19 cellular contexts compared by ENCODE assay signal in genomic region chr19:42022616-42023015, GRCh38. TPM values are rescaled to one million over a fixed set of nuclear protein-coding genes. Genes with fewer than 3 reads are reported as not detected.
DNase-seq lines count a peak whose midpoint lies in the region; ATAC-seq and TF ChIP-seq lines count a peak whose summit lies in the region.
"Had no signal": no experiment of that assay in that cellular context is flagged by ENCODE, and none has a peak within 500 bp of the region (broad histone marks: within the 10 kb centered on the region; RNA-seq: fewer than 3 reads in every experiment).

No MANE protein-coding gene starts in this region.

- H3K27me3 ChIP-seq in BLaER1 (no peaks in the 10 kb centered on the region), NT2/D1 (ENCODE audit: insufficient read depth, insufficient read length) (no peaks in the 10 kb centered on the region)
- H3K27me3 ChIP-seq: BE2C; BLaER1 treated with 17β-estradiol and CSF1 and Interleukin-3, amounts not matched to agents 10 nM and 100 nM had no signal

- intact Hi-C loops in OCI-LY7 (cut with micrococcal nuclease; ENCODE audit: unreplicated experiment) (no loop called here), posterior vena cava (cut with DNase I) (no loop called here)

- peaks cover 4% of the 10 kb centered on the region for H3K9me3 Mint-ChIP-seq in chondrocyte (ENCODE audit: low read depth)
- no peaks in the 10 kb centered on the region for H3K9me3 Mint-ChIP-seq in glutamatergic neuron (ENCODE audit: unreplicated experiment)
- H3K9me3 Mint-ChIP-seq in stimulated activated naive CD8-positive, alpha-beta T cell treated with anti-CD3 and anti-CD28 coated beads, Interleukin-15, amount 100 ng/mL, for 72 hours = no peaks in the 10 kb centered on the region
- H3K9me3 Mint-ChIP-seq: CD4-positive, alpha-beta T cell; CD8-positive, alpha-beta T cell had no signal

- H3K4me2 ChIP-seq in BLaER1 (peak overlapping the region; percentile 42), OCI-LY7 (ENCODE audit: low read length) (no peak overlapping the region)

- H3K4me1 ChIP-seq in BLaER1 (peaks cover 38% of the 10 kb centered on the region), NT2/D1 (ENCODE audit: insufficient read depth, insufficient read length) (peaks cover 2% of the 10 kb centered on the region), OCI-LY7 (ENCODE audit: insufficient read depth, low read length, poor library complexity, severe bottlenecking) (no peaks in the 10 kb centered on the region)
- H3K4me1 ChIP-seq: BE2C, Caco-2 had no signal

- POLR2A ChIA-PET in OCI-LY7 (lab: Charles Lee) = no interaction called here

- H3K27me3 Mint-ChIP-seq in chondrocyte (ENCODE audit: low read depth) (peaks cover 9% of the 10 kb centered on the region), glutamatergic neuron (ENCODE audit: unreplicated experiment) (peaks cover 9% of the 10 kb centered on the region)
- peaks cover 21% of the 10 kb centered on the region for H3K27me3 Mint-ChIP-seq in stimulated activated naive CD8-positive, alpha-beta T cell treated with anti-CD3 and anti-CD28 coated beads, Interleukin-15, amount 100 ng/mL, for 72 hours

- no peak for ATAC-seq in stimulated activated naive CD8-positive, alpha-beta T cell treated with anti-CD3 and anti-CD28 coated beads, Interleukin-15, amount 100 ng/mL, for 72 hours
- ATAC-seq: CD8-positive, alpha-beta T cell had no signal

- TF ChIP-seq CTCF in chondrocyte (IDR thresholded peaks at IDR 0.05) (no peak), glutamatergic neuron (IDR thresholded peaks at IDR 0.05; ENCODE audit: partially characterized antibody, unreplicated experiment) (no peak), OCI-LY7 (conservative IDR thresholded peaks at IDR 0.05; ENCODE audit: low read length) (no peak)

- H3K4me1 Mint-ChIP-seq in chondrocyte (ENCODE audit: low read depth) (peaks cover 30% of the 10 kb centered on the region), glutamatergic neuron (ENCODE audit: low read depth, unreplicated experiment) (peaks cover 10% of the 10 kb centered on the region)
- H3K4me1 Mint-ChIP-seq in stimulated activated naive CD8-positive, alpha-beta T cell treated with anti-CD3 and anti-CD28 coated beads, Interleukin-15, amount 100 ng/mL, for 72 hours = peaks cover 13% of the 10 kb centered on the region

- no peak overlapping the region for H3K4me3 ChIP-seq in BLaER1
- no peak overlapping the region for H3K4me3 ChIP-seq in NT2/D1 (ENCODE audit: insufficient read length, low read depth)
- H3K4me3 ChIP-seq in OCI-LY7 (ENCODE audit: low read depth, low read length, poor library complexity, severe bottlenecking) = no peak overlapping the region
- H3K4me3 ChIP-seq: BLaER1 treated with 17β-estradiol and CSF1 and Interleukin-3, amounts not matched to agents 10 nM and 100 nM had no signal

- H3K9me2 ChIP-seq in OCI-LY7 (ENCODE audit: insufficient read depth, low read length) = no peaks in the 10 kb centered on the region

- H4K20me1 ChIP-seq in BLaER1 (peaks cover 31% of the 10 kb centered on the region), OCI-LY7 (ENCODE audit: insufficient read depth, low read length) (no peaks in the 10 kb centered on the region)

- BruUV-seq in OCI-LY7 (replicated peaks; lab: Mats Ljungman, UMichigan) = no TSS peak

- H3K27ac Mint-ChIP-seq in chondrocyte (ENCODE audit: unreplicated experiment) (peak overlapping the region; percentile 51), glutamatergic neuron (ENCODE audit: unreplicated experiment) (peak overlapping the region; percentile 16)
- peak overlapping the region in 1 of 2 donors; percentile 58 for H3K27ac Mint-ChIP-seq in stimulated activated naive CD8-positive, alpha-beta T cell treated with anti-CD3 and anti-CD28 coated beads, Interleukin-15, amount 100 ng/mL, for 72 hours
- H3K27ac Mint-ChIP-seq: CD4-positive, alpha-beta T cell; CD8-positive, alpha-beta T cell had no signal

- H3K9me3 ChIP-seq in BLaER1 = no peaks in the 10 kb centered on the region
- H3K9me3 ChIP-seq in NT2/D1 (ENCODE audit: insufficient read depth, low read length) = no peaks in the 10 kb centered on the region
- no peaks in the 10 kb centered on the region for H3K9me3 ChIP-seq in OCI-LY7 (ENCODE audit: low read length)
- H3K9me3 ChIP-seq: BE2C; BLaER1 treated with 17β-estradiol and CSF1 and Interleukin-3, amounts not matched to agents 10 nM and 100 nM; Caco-2 had no signal

- H3K79me2 ChIP-seq in OCI-LY7 (ENCODE audit: insufficient read depth, low read depth, low read length) = no peaks in the 10 kb centered on the region

- no peak overlapping the region for H3K27ac ChIP-seq in BLaER1
- H3K27ac ChIP-seq in OCI-LY7 (ENCODE audit: low read depth, low read length, poor library complexity, severe bottlenecking) = no peak overlapping the region
- H3K27ac ChIP-seq: C4-2B had no signal

- no peak overlapping the region for H2AFZ ChIP-seq in OCI-LY7 (ENCODE audit: low read length)

- no peaks in the 10 kb centered on the region for H3K36me3 Mint-ChIP-seq in chondrocyte (ENCODE audit: low read depth)
- H3K36me3 Mint-ChIP-seq in glutamatergic neuron (ENCODE audit: unreplicated experiment) = peaks cover 12% of the 10 kb centered on the region
- H3K36me3 Mint-ChIP-seq: CD8-positive, alpha-beta T cell had no signal

- no peak overlapping the region for H3K9ac ChIP-seq in BLaER1
- peak overlapping the region; percentile 32 for H3K9ac ChIP-seq in NT2/D1 (ENCODE audit: insufficient read length, low read depth)

- no peak overlapping the region for H3K4me3 Mint-ChIP-seq in chondrocyte (ENCODE audit: unreplicated experiment)
- H3K4me3 Mint-ChIP-seq in glutamatergic neuron (ENCODE audit: unreplicated experiment) = no peak overlapping the region
- H3K4me3 Mint-ChIP-seq in stimulated activated naive CD8-positive, alpha-beta T cell treated with anti-CD3 and anti-CD28 coated beads, Interleukin-15, amount 100 ng/mL, for 72 hours = no peak overlapping the region
- H3K4me3 Mint-ChIP-seq: CD4-positive, alpha-beta T cell; CD8-positive, alpha-beta T cell had no signal

- CTCF ChIA-PET in OCI-LY7 (lab: Charles Lee; ENCODE audit: unreplicated experiment) = no interaction called here

- H3K36me3 ChIP-seq in BLaER1 = peaks cover 94% of the 10 kb centered on the region
- H3K36me3 ChIP-seq in NT2/D1 (ENCODE audit: insufficient read depth, insufficient read length, low read length) = no peaks in the 10 kb centered on the region
- H3K36me3 ChIP-seq in OCI-LY7 (ENCODE audit: insufficient read depth, low read length) = no peaks in the 10 kb centered on the region
- H3K36me3 ChIP-seq: BE2C had no signal

- DNase-seq in NT2/D1 (ENCODE audit: low read depth, low spot score) (no peak), chondrocyte (ENCODE audit: low spot score) (no peak), glutamatergic neuron (no peak), OCI-LY7 (ENCODE audit: low spot score) (no peak), posterior vena cava (ENCODE audit: low spot score) (no peak), SIG-M5 treated with dmso at 0.1 percent for 504 hours (lab: John Stamatoyannopoulos, UW; ENCODE audit: unreplicated experiment) (no peak)
- DNase-seq in stimulated activated naive CD8-positive, alpha-beta T cell treated with anti-CD3 and anti-CD28 coated beads, Interleukin-15, amount 100 ng/mL, for 72 hours = no peak
- DNase-seq: 8988T; ACHN; BE2C; Caco-2; Calu3; CD4-positive, alpha-beta T cell; CD8-positive, alpha-beta T cell; DMS79 treated with DMSO at 0.1 percent for 48 hours; GF-D8 had no signal

RNA-seq across cellular contexts. Expression of gene ATP1A3, which starts 28.6 kb away (rescaled TPM):
- total RNA-seq in chondrocyte (0.10 to 0.85 TPM (median 0.64 TPM) in 3 replicates), glutamatergic neuron (ENCODE audit: unreplicated experiment) (650 TPM), OCI-LY7 (2022) (33.0 and 33.3 TPM in 2 replicates), posterior vena cava (under 1 TPM in 1 of 2 donors, not detected in 1; 0.19 TPM)
- 3.1 and 9.3 TPM in 2 replicates for total RNA-seq in OCI-LY7 (2014; rRNA removed; shearing (Covaris generic))

RNA-seq across cellular contexts. Expression of gene GRIK5, which starts 47.4 kb away (rescaled TPM):
- total RNA-seq in chondrocyte = 0.36 to 0.59 TPM (median 0.37 TPM) in 3 replicates
- 79.1 TPM for total RNA-seq in glutamatergic neuron (ENCODE audit: unreplicated experiment)
- total RNA-seq in OCI-LY7 (2014; rRNA removed; shearing (Covaris generic)) = 0.73 and 0.77 TPM in 2 replicates
- 1.1 and 1.3 TPM in 2 replicates for total RNA-seq in OCI-LY7 (2022)
- 10 to 100 TPM; 11.3 to 13.4 TPM for total RNA-seq in posterior vena cava

RNA-seq across cellular contexts. Expression of gene ZNF574, which starts 53.4 kb away (rescaled TPM):
- total RNA-seq in chondrocyte (11.2 to 13.0 TPM (median 12.4 TPM) in 3 replicates), glutamatergic neuron (ENCODE audit: unreplicated experiment) (24.1 TPM), OCI-LY7 (2022) (14.5 and 16.6 TPM in 2 replicates), posterior vena cava (1 to 10 TPM; 7.6 to 9.1 TPM)
- total RNA-seq in OCI-LY7 (2014; rRNA removed; shearing (Covaris generic)) = 18.5 and 29.3 TPM in 2 replicates

Comparison
In these comparisons a context has a peak if more than half of its experiments do, and no peak if none do; other contexts are left out.
1. RNA of gene ATP1A3, which starts 28.6 kb away (total RNA-seq): 650 TPM in glutamatergic neuron (single experiment); 3.1 to 33.3 TPM in OCI-LY7, 0.10 to 0.85 TPM in chondrocyte and 0.19 TPM in posterior vena cava; every median in the first group is over 10 times any median in the second.